ENCODE assay signal across 17 cellular contexts in genomic region chr14:106530031-106530422, GRCh38.
"Had no signal": no experiment of that assay in that cellular context is flagged by ENCODE, and none has a peak within 500 bp of the region (broad histone marks: within the 10 kb centered on the region; RNA-seq: fewer than 3 reads in every experiment).

No MANE protein-coding gene starts in this region.

- H3K36me3 ChIP-seq: MG63 had no signal

- H3K4me2 ChIP-seq: SK-N-SH had no signal

- DNase-seq: NCI-H1092 treated with DMSO at 0.1 percent for 48 hours, NCI-H1436, NCI-H187, NCI-H2029, NCI-H2081 treated with DMSO at 0.1 percent for 48 hours, NCI-H2171, NCI-H226, NCI-H446, NCI-H510A, NCI-H524 treated with DMSO at 0.1 percent for 48 hours, NCI-H774, Right ventricle myocardium superior, RPMI8226, SIG-M5, SK-N-SH had no signal

- H3K9ac ChIP-seq: SK-N-SH had no signal

- H3K9me3 ChIP-seq: MG63 had no signal

- H3K27me3 ChIP-seq: MG63 had no signal

- FAIRE-seq: RCC 7860 had no signal

- H3K4me3 ChIP-seq: MG63 had no signal
